Comparison of ENCODE assay signal across 1 cellular context in genomic region chr7:105876964-105877601, GRCh38.
TF ChIP-seq lines count a peak whose summit lies in the region.

No MANE protein-coding gene starts in this region.

TF ChIP-seq in HepG2, 621 proteins besides CTCF, POLR2A, EP300 and RAD21 (continued from another document and continues in another):
- TF ChIP-seq TAF1 (CRISPR knock-in tag; IDR thresholded peaks at IDR 0.05), result no peak; the same call in 1 of the 2 replicates
- TF ChIP-seq FOXJ3 (CRISPR knock-in tag; IDR thresholded peaks at IDR 0.05; ENCODE audit: borderline replicate concordance), result no peak
- TF ChIP-seq SNRNP70 (IDR thresholded peaks at IDR 0.05; ENCODE audit: low read depth, low read length), result no peak
- peak; percentile 95 for TF ChIP-seq MYPOP (CRISPR knock-in tag; IDR thresholded peaks at IDR 0.05)
- no peak for TF ChIP-seq ZNF276 (CRISPR knock-in tag; IDR thresholded peaks at IDR 0.05; ENCODE audit: low read depth)
- no peak for TF ChIP-seq ZNF790 (CRISPR knock-in tag; IDR thresholded peaks at IDR 0.05; ENCODE audit: borderline replicate concordance)
- TF ChIP-seq POLR2AphosphoS2 (IDR thresholded peaks at IDR 0.05; ENCODE audit: low read depth, low read length), result no peak
- TF ChIP-seq RARG (CRISPR knock-in tag; IDR thresholded peaks at IDR 0.05; ENCODE audit: low read depth), result no peak
- TF ChIP-seq MYNN (CRISPR knock-in tag; IDR thresholded peaks at IDR 0.05; ENCODE audit: low read depth), result no peak
- no peak for TF ChIP-seq TRAFD1 (CRISPR knock-in tag; IDR thresholded peaks at IDR 0.05; ENCODE audit: borderline replicate concordance)
- TF ChIP-seq HMG20A (CRISPR knock-in tag; IDR thresholded peaks at IDR 0.05; ENCODE audit: borderline replicate concordance), result no peak
- no peak for TF ChIP-seq PLRG1 (conservative IDR thresholded peaks at IDR 0.05)
- no peak for TF ChIP-seq MTA3 (CRISPR knock-in tag; IDR thresholded peaks at IDR 0.05)
- TF ChIP-seq MIER2 (CRISPR knock-in tag; IDR thresholded peaks at IDR 0.05), result no peak
- TF ChIP-seq HOMEZ (CRISPR knock-in tag; IDR thresholded peaks at IDR 0.05; ENCODE audit: low read depth), result no peak; the same call in 1 of the 2 replicates
- TF ChIP-seq ELK4 (CRISPR knock-in tag; IDR thresholded peaks at IDR 0.05; ENCODE audit: borderline replicate concordance), result no peak
- TF ChIP-seq CBX2 (IDR thresholded peaks at IDR 0.05; ENCODE audit: low read depth, low read length), result no peak
- TF ChIP-seq CBX2 (CRISPR knock-in tag; IDR thresholded peaks at IDR 0.05; ENCODE audit: low read depth), result no peak
- TF ChIP-seq SKI (IDR thresholded peaks at IDR 0.05; ENCODE audit: partially characterized antibody), result no peak
- TF ChIP-seq ZFX (CRISPR knock-in tag; IDR thresholded peaks at IDR 0.05; ENCODE audit: low read depth), result peak; percentile 85
- TF ChIP-seq MAZ (IDR thresholded peaks at IDR 0.05; ENCODE audit: borderline replicate concordance, low read depth, low read length), result no peak
- 0 out of 2 replicates have a peak, but pooled peaks have one; percentile 12 for TF ChIP-seq MAZ (CRISPR knock-in tag; IDR thresholded peaks at IDR 0.05; ENCODE audit: low read depth)
- no peak for TF ChIP-seq ZFP36L2 (CRISPR knock-in tag; IDR thresholded peaks at IDR 0.05)
- TF ChIP-seq ZIK1 (CRISPR knock-in tag; IDR thresholded peaks at IDR 0.05; ENCODE audit: borderline replicate concordance, low read depth), result no peak
- TF ChIP-seq NR3C1 (CRISPR knock-in tag; IDR thresholded peaks at IDR 0.05), result no peak
- no peak for TF ChIP-seq ZNF180 (CRISPR knock-in tag; IDR thresholded peaks at IDR 0.05; ENCODE audit: borderline replicate concordance, low read depth)
- TF ChIP-seq MYC (CRISPR knock-in tag; IDR thresholded peaks at IDR 0.05; ENCODE audit: borderline replicate concordance), result no peak
- TF ChIP-seq MEF2D (CRISPR knock-in tag; IDR thresholded peaks at IDR 0.05), result peak; percentile 37
- peak; percentile 34; the same call in 1 of the 2 replicates for TF ChIP-seq RARA (CRISPR knock-in tag; IDR thresholded peaks at IDR 0.05)
- peak; percentile 41 to 79; a peak in 3 of 4 replicates for TF ChIP-seq HMGXB4 (CRISPR knock-in tag; IDR thresholded peaks at IDR 0.05; ENCODE audit: borderline replicate concordance in 1 of 2, low read depth in 1 of 2)
- no peak for TF ChIP-seq ZNF609 (CRISPR knock-in tag; IDR thresholded peaks at IDR 0.05; ENCODE audit: borderline replicate concordance)
- no peak for TF ChIP-seq ZNF652 (CRISPR knock-in tag; IDR thresholded peaks at IDR 0.05; ENCODE audit: borderline replicate concordance, low read depth)
- no peak for TF ChIP-seq ZUFSP (CRISPR knock-in tag; IDR thresholded peaks at IDR 0.05; ENCODE audit: borderline replicate concordance)
- TF ChIP-seq MLXIP (CRISPR knock-in tag; IDR thresholded peaks at IDR 0.05; ENCODE audit: borderline replicate concordance), result no peak
- TF ChIP-seq MTF1 (CRISPR knock-in tag; IDR thresholded peaks at IDR 0.05), result no peak
- TF ChIP-seq LRRFIP1 (CRISPR knock-in tag; conservative IDR thresholded peaks at IDR 0.05), result no peak
- TF ChIP-seq TCF12 (IDR thresholded peaks at IDR 0.05), result no peak
- TF ChIP-seq TCF12 (CRISPR knock-in tag; IDR thresholded peaks at IDR 0.05), result no peak
- TF ChIP-seq REL (CRISPR knock-in tag; conservative IDR thresholded peaks at IDR 0.05), result no peak
